19 cellular contexts compared by ENCODE assay signal in genomic region chr10:47397256-47397655, GRCh38. TPM values are rescaled to one million over a fixed set of nuclear protein-coding genes. Genes with fewer than 3 reads are reported as not detected.
DNase-seq lines count a peak whose midpoint lies in the region; ATAC-seq, FAIRE-seq and TF ChIP-seq lines count a peak whose summit lies in the region.
"Had no signal": no experiment of that assay in that cellular context is flagged by ENCODE, and none has a peak within 500 bp of the region (broad histone marks: within the 10 kb centered on the region; RNA-seq: fewer than 3 reads in every experiment).

No MANE protein-coding gene starts in this region.

- no peaks in the 10 kb centered on the region for H4K20me1 ChIP-seq in mammary epithelial cell (ENCODE audit: insufficient read depth, low read length)
- H4K20me1 ChIP-seq: BLaER1 treated with 17β-estradiol and CSF1 and Interleukin-3, amounts not matched to agents 10 nM and 100 nM had no signal

- no peak overlapping the region for H3K4me3 Mint-ChIP-seq in type B pancreatic cell
- H3K4me3 Mint-ChIP-seq in naive thymus-derived CD4-positive, alpha-beta T cell = no peak overlapping the region
- H3K4me3 Mint-ChIP-seq: CD4-positive, alpha-beta T cell had no signal

- H3K27me3 Mint-ChIP-seq in type B pancreatic cell = no peaks in the 10 kb centered on the region
- H3K27me3 Mint-ChIP-seq in naive thymus-derived CD4-positive, alpha-beta T cell = peaks cover 22 to 50% (median 45%) of the 10 kb centered on the region in 5 donors

- H3K9ac ChIP-seq in mammary epithelial cell (ENCODE audit: insufficient read depth, low read length) = no peak overlapping the region
- H3K9ac ChIP-seq: BLaER1 treated with 17β-estradiol and CSF1 and Interleukin-3, amounts not matched to agents 10 nM and 100 nM; GM23248 had no signal

- CTCF ChIA-PET in mammary epithelial cell (lab: Charles Lee; ENCODE audit: low non-redundant PET) = no interaction called here
- CTCF ChIA-PET in naive thymus-derived CD4-positive, alpha-beta T cell (lab: Charles Lee) = no interaction called here

- H2AFZ ChIP-seq in mammary epithelial cell (ENCODE audit: low read depth, low read length) = no peak overlapping the region

- H3K9me3 ChIP-seq in mammary epithelial cell (replicated peaks; ENCODE audit: insufficient read depth, low read length) = no peaks in the 10 kb centered on the region
- no peaks in the 10 kb centered on the region for H3K9me3 ChIP-seq in naive thymus-derived CD4-positive, alpha-beta T cell (ENCODE audit: control insufficient read depth in 2 of 3, low read length in 3 of 3)

- no peak for ATAC-seq in Right ventricle myocardium inferior
- no peak for ATAC-seq in naive thymus-derived CD4-positive, alpha-beta T cell

- H3K27ac ChIP-seq in mammary epithelial cell (ENCODE audit: insufficient read depth, low read depth, low read length) = peak overlapping the region; percentile 90
- no peak overlapping the region for H3K27ac ChIP-seq in naive thymus-derived CD4-positive, alpha-beta T cell (ENCODE audit: low read depth, low read length)
- H3K27ac ChIP-seq: BLaER1 treated with 17β-estradiol and CSF1 and Interleukin-3, amounts not matched to agents 10 nM and 100 nM; GM23248 had no signal

- DNase-seq in cardiac septum (ENCODE audit: low spot score) = peak; percentile 65
- DNase-seq in Right ventricle myocardium inferior (ENCODE audit: missing footprints) = no peak
- no peak for DNase-seq in mammary epithelial cell
- DNase-seq in islet precursor cell = peak; percentile 44
- DNase-seq in type B pancreatic cell (ENCODE audit: extremely low spot score, unreplicated experiment) = peak; percentile 10
- DNase-seq in frontal cortex (ENCODE audit: low spot score in 2 of 2) = no peak
- DNase-seq in COR-L47 (lab: John Stamatoyannopoulos, UW) = no peak
- DNase-seq in naive thymus-derived CD4-positive, alpha-beta T cell = no peak
- DNase-seq: 8988T; CD4-positive, alpha-beta T cell; DMS153; DMS79 treated with DMSO at 0.1 percent for 48 hours; EL; GM23248 had no signal

- in situ Hi-C loops in mammary epithelial cell (cut with MboI; ENCODE audit: low sequenced_read_pairs in 2 of 2) = no loop called here

- H3K4me3 ChIP-seq in mammary epithelial cell (replicated peaks in 1 of 3; ENCODE audit: insufficient read depth in 1 of 3, low read depth in 2 of 3, low read length in 3 of 3) = no peak overlapping the region
- no peak overlapping the region for H3K4me3 ChIP-seq in naive thymus-derived CD4-positive, alpha-beta T cell (ENCODE audit: low read length)
- H3K4me3 ChIP-seq: BLaER1 treated with 17β-estradiol and CSF1 and Interleukin-3, amounts not matched to agents 10 nM and 100 nM; GM23248 had no signal

- no peak overlapping the region for H3K4me2 ChIP-seq in mammary epithelial cell (ENCODE audit: insufficient read depth, low read depth, low read length)
- H3K4me2 ChIP-seq: BLaER1 treated with 17β-estradiol and CSF1 and Interleukin-3, amounts not matched to agents 10 nM and 100 nM had no signal

- TF ChIP-seq CTCF in mammary epithelial cell (conservative IDR thresholded peaks at IDR 0.05 in 1 of 2, IDR thresholded peaks at IDR 0.05 in 1 of 2; ENCODE audit: extremely low read depth in 1 of 2, insufficient read depth in 1 of 2, low read depth in 1 of 2, low read length in 2 of 2) (no peak), type B pancreatic cell (conservative IDR thresholded peaks at IDR 0.05) (no peak)

- BruUV-seq in mammary epithelial cell (replicated peaks; lab: Mats Ljungman, UMichigan) = no TSS peak

- dilution Hi-C loops in mammary epithelial cell (cut with HindIII; ENCODE audit: low sequenced_read_pairs) = no loop called here

- no peaks in the 10 kb centered on the region for H3K27me3 ChIP-seq in mammary epithelial cell (ENCODE audit: insufficient read depth, low read length)
- no peaks in the 10 kb centered on the region for H3K27me3 ChIP-seq in naive thymus-derived CD4-positive, alpha-beta T cell (ENCODE audit: control insufficient read depth in 2 of 2, insufficient read depth in 2 of 2, low read length in 2 of 2)
- H3K27me3 ChIP-seq: BLaER1 treated with 17β-estradiol and CSF1 and Interleukin-3, amounts not matched to agents 10 nM and 100 nM had no signal

- peaks cover 26% of the 10 kb centered on the region for H3K4me1 ChIP-seq in mammary epithelial cell (ENCODE audit: insufficient read depth, low read length)
- H3K4me1 ChIP-seq in naive thymus-derived CD4-positive, alpha-beta T cell (ENCODE audit: control insufficient read depth in 2 of 2, insufficient read depth in 2 of 2, low read length in 2 of 2) = no peaks in the 10 kb centered on the region
- H3K4me1 ChIP-seq: BLaER1 treated with 17β-estradiol and CSF1 and Interleukin-3, amounts not matched to agents 10 nM and 100 nM had no signal

- H3K36me3 ChIP-seq in mammary epithelial cell (ENCODE audit: insufficient read depth, low read length) = no peaks in the 10 kb centered on the region
- H3K36me3 ChIP-seq in naive thymus-derived CD4-positive, alpha-beta T cell (ENCODE audit: control insufficient read depth in 2 of 3, insufficient read depth in 3 of 3, low read length in 3 of 3) = no peaks in the 10 kb centered on the region
- H3K36me3 ChIP-seq: BLaER1 treated with 17β-estradiol and CSF1 and Interleukin-3, amounts not matched to agents 10 nM and 100 nM had no signal

- intact Hi-C loops in cardiac septum (cut with DNase I) = no loop called here
- intact Hi-C loops in Right ventricle myocardium inferior (cut with DNase I) = no loop called here
- intact Hi-C loops in mammary epithelial cell (cut with micrococcal nuclease) = no loop called here
- intact Hi-C loops in naive thymus-derived CD4-positive, alpha-beta T cell (cut with micrococcal nuclease) = no loop called here

- H3K4me1 Mint-ChIP-seq in type B pancreatic cell (ENCODE audit: unreplicated experiment) = peaks cover 11% of the 10 kb centered on the region
- H3K4me1 Mint-ChIP-seq in naive thymus-derived CD4-positive, alpha-beta T cell = no peaks in the 10 kb centered on the region

- peaks cover 11% of the 10 kb centered on the region for H3K9me3 Mint-ChIP-seq in type B pancreatic cell
- peaks cover 0 to 3% (median 0%) of the 10 kb centered on the region in 11 donors for H3K9me3 Mint-ChIP-seq in naive thymus-derived CD4-positive, alpha-beta T cell
- H3K9me3 Mint-ChIP-seq: CD4-positive, alpha-beta T cell had no signal

- H3K27ac Mint-ChIP-seq in type B pancreatic cell = peak overlapping the region; percentile 84
- H3K27ac Mint-ChIP-seq in naive thymus-derived CD4-positive, alpha-beta T cell = no peak overlapping the region
- H3K27ac Mint-ChIP-seq: CD4-positive, alpha-beta T cell had no signal

- FAIRE-seq in frontal cortex (lab: Jason Lieb, UNC) = no peak
- FAIRE-seq: D721Med, G401.6, GM12891, H54 had no signal

- peaks cover 3% of the 10 kb centered on the region for H3K36me3 Mint-ChIP-seq in type B pancreatic cell
- H3K36me3 Mint-ChIP-seq in naive thymus-derived CD4-positive, alpha-beta T cell = no peaks in the 10 kb centered on the region

- no peaks in the 10 kb centered on the region for H3K79me2 ChIP-seq in mammary epithelial cell (ENCODE audit: insufficient read depth, low read length)

- 97% methylated on average over 6 of the region's 6 CpGs for WGBS in mammary epithelial cell (ENCODE audit: low coverage, missing lambda C conversion rate)

- POLR2A ChIA-PET in naive thymus-derived CD4-positive, alpha-beta T cell (lab: Charles Lee) = no interaction called here

RNA-seq across cellular contexts. Expression of gene ZNF488, which starts 13.2 kb away (rescaled TPM):
- 0.16 TPM for total RNA-seq in cardiac septum
- total RNA-seq in Right ventricle myocardium inferior = not detected
- total RNA-seq in mammary epithelial cell = 1 to 10 TPM in 1 of 2 donors, under 1 TPM in 1; 0.67 to 1.4 TPM
- 3.5 TPM for polyA plus RNA-seq in mammary epithelial cell
- 5.2 TPM for polyA minus RNA-seq in mammary epithelial cell
- total RNA-seq in type B pancreatic cell (ENCODE audit: low replicate concordance) = 4.0 and 4.9 TPM in 2 replicates
- 0.41 TPM for total RNA-seq in frontal cortex
- total RNA-seq in naive thymus-derived CD4-positive, alpha-beta T cell = not detected
- polyA plus RNA-seq in naive thymus-derived CD4-positive, alpha-beta T cell = under 1 TPM in 1 of 2 donors, not detected in 1; 0.12 TPM
- total RNA-seq: CD4-positive, alpha-beta T cell; GM23248 had no signal

RNA-seq across cellular contexts. Expression of gene RBP3, which starts 49.1 kb away (rescaled TPM):
- total RNA-seq in cardiac septum = not detected
- not detected for total RNA-seq in Right ventricle myocardium inferior
- not detected for total RNA-seq in mammary epithelial cell
- not detected for polyA plus RNA-seq in mammary epithelial cell
- not detected for polyA minus RNA-seq in mammary epithelial cell
- not detected in 2 replicates for total RNA-seq in type B pancreatic cell (ENCODE audit: low replicate concordance)
- total RNA-seq in frontal cortex = not detected
- not detected for total RNA-seq in naive thymus-derived CD4-positive, alpha-beta T cell
- not detected for polyA plus RNA-seq in naive thymus-derived CD4-positive, alpha-beta T cell
- total RNA-seq: CD4-positive, alpha-beta T cell; GM23248 had no signal
- polyA plus RNA-seq: GM23248 had no signal

Comparison
In these comparisons a context has a peak if more than half of its experiments do, and no peak if none do; other contexts are left out.
1. DNase-seq: peak in cardiac septum (single experiment), islet precursor cell (single experiment) and type B pancreatic cell (single experiment); none in Right ventricle myocardium inferior (single experiment), mammary epithelial cell (single experiment), frontal cortex (0 of 2), COR-L47 (single experiment) and naive thymus-derived CD4-positive, alpha-beta T cell (0 of 9).